1 cellular context compared by ENCODE assay signal in the genomic region with DNA sequence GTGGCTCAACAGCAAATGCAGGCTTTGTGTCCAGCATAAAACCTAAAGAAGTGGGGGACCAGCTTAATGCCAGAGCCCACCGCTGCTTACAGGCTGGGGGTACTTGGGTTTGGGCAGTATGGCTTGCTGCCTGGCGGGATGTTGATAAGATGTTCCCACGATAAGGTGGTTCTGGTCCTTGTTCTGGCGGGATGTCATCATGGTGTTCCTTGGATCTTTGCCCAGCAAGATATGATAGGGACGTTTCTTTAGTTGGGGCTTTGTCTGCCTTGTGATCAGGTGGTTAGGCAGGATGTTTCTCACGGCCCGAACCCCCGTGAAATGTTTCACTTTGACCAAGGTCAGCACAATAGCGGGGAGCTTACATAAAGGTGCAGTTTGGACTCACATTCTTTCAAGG.
A peak's percentile ranks its signal among the peaks of the same experiment; 100 is the strongest.
TF ChIP-seq lines count a peak whose summit lies in the region.

No MANE protein-coding gene starts in this region.

TF ChIP-seq in K562, 482 proteins besides CTCF, POLR2A, EP300 and RAD21:
- TF ChIP-seq ZNF696 (CRISPR knock-in tag; conservative IDR thresholded peaks at IDR 0.05) (no peak), ELK1 (CRISPR knock-in tag; IDR thresholded peaks at IDR 0.05) (no peak), ZBTB17 (CRISPR knock-in tag; IDR thresholded peaks at IDR 0.05) (no peak), NFIC (IDR thresholded peaks at IDR 0.05) (peak; percentile 34), ARID1B (IDR thresholded peaks at IDR 0.05) (peak; percentile 42)
